1 cellular context compared by ENCODE assay signal in the genomic region with DNA sequence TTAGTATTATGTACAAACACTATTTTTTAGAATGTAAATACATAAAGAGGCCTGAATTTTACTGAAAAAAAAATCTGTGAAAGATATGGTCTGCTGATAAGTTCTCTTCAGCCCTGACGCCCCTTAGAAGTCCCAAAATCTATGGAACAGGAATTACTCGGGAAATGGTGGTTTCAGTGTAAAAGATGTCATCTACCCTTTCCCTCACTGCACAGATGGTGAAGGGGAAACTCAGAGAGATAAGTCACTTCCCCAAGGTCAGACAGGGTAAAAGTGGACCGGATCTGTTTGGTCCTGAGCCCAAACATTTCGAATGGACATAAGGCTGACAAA.
TF ChIP-seq lines count a peak whose summit lies in the region.

No MANE protein-coding gene starts in this region.

TF ChIP-seq in GM12878, 131 proteins besides CTCF, POLR2A, EP300 and RAD21 (continued from another document):
- TF ChIP-seq RELB (IDR thresholded peaks at IDR 0.05; ENCODE audit: low read depth), result peak; percentile 82; the same call in 1 of the 2 replicates
